In the genomic region with DNA sequence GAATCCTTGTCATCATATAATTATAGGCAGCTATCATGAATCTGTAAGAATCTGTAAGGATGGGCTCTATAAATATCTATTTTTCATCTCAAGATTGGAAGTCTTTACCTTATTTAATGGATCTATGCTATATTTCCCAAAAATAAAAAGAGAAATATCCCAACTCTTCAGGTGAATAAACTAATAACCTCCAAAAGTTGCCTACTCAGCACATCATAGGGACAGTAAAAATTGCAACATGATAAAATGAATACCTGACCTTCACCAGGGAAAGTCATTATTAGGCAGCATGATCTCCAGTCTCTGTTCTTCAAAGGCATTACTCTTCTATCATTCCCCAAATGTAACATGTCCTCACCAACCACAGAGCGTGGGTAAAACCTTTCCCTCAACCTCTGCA, we compare ENCODE assay signal across 5 cellular contexts.
"Had no signal": no experiment of that assay in that cellular context is flagged by ENCODE, and none has a peak within 500 bp of the region (broad histone marks: within the 10 kb centered on the region; RNA-seq: fewer than 3 reads in every experiment).

No MANE protein-coding gene starts in this region.

- H3K27ac ChIP-seq: HL-60 had no signal

- ATAC-seq: GM23338 had no signal

- H2AFZ ChIP-seq: GM23338 had no signal

- H3K4me2 ChIP-seq: GM23338 had no signal

- H3K4me3 ChIP-seq: GM23338 had no signal

- DNase-seq: H7, HCEC 1CT, KG1 had no signal
